ENCODE assay signal across 8 cellular contexts in genomic region chr16:695355-696089, GRCh38. TPM values are rescaled to one million over a fixed set of nuclear protein-coding genes. Genes with fewer than 3 reads are reported as not detected.
DNase-seq lines count a peak whose midpoint lies in the region; ATAC-seq and TF ChIP-seq lines count a peak whose summit lies in the region.

No MANE protein-coding gene starts in this region.

- TF ChIP-seq POLR2A in spleen (IDR thresholded peaks at IDR 0.05) (no peak), gastroesophageal sphincter (IDR thresholded peaks at IDR 0.05) (no peak)

- H3F3A ChIP-seq in DOHH2 (ENCODE audit: control insufficient read depth, insufficient read depth): peaks cover 7% of the 10 kb centered on the region

- no peaks in the 10 kb centered on the region for H3K9me2 ChIP-seq in DOHH2 (replicated peaks; ENCODE audit: control insufficient read depth, low read length)

- H3K4me3 Mint-ChIP-seq in activated CD4-positive, alpha-beta T cell treated with anti-CD3 and anti-CD28 coated beads, Interleukin-2, amount 10 ng/mL, durations not matched to agents 7 days and 5 days: peak overlapping the region; percentile 75

- TF ChIP-seq CTCF in DOHH2 (IDR thresholded peaks at IDR 0.05; ENCODE audit: low read depth, low read length, poor library complexity, severe bottlenecking): no peak
- TF ChIP-seq CTCF in epithelial cell of proximal tubule (conservative IDR thresholded peaks at IDR 0.05; ENCODE audit: low read depth, low read length): no peak
- TF ChIP-seq CTCF in spleen (IDR thresholded peaks at IDR 0.05 in 8 of 11, conservative IDR thresholded peaks at IDR 0.05 in 3 of 11): no peak
- TF ChIP-seq CTCF in gastroesophageal sphincter (IDR thresholded peaks at IDR 0.05): no peak

- H3K27me3 Mint-ChIP-seq in activated CD4-positive, alpha-beta T cell treated with anti-CD3 and anti-CD28 coated beads, Interleukin-2, amount 10 ng/mL, durations not matched to agents 7 days and 5 days: peaks cover 17% of the 10 kb centered on the region

- peak; percentile 85 to 93 for DNase-seq in NCI-H187 (lab: John Stamatoyannopoulos, UW)
- DNase-seq in activated CD4-positive, alpha-beta T cell treated with anti-CD3 and anti-CD28 coated beads, Interleukin-2, amount 10 ng/mL, durations not matched to agents 7 days and 5 days: peak; percentile 65
- DNase-seq in epithelial cell of proximal tubule (ENCODE audit: low read depth): no peak
- DNase-seq in spleen: peak; percentile 88
- DNase-seq in H4 (ENCODE audit: low spot score): no peak

- ATAC-seq in gastroesophageal sphincter: no peak
- ATAC-seq in HG02870 (IDR thresholded peaks at IDR 0.05; ENCODE audit: unreplicated experiment): no peak

- peak overlapping the region; percentile 87 for H3K27ac Mint-ChIP-seq in activated CD4-positive, alpha-beta T cell treated with anti-CD3 and anti-CD28 coated beads, Interleukin-2, amount 10 ng/mL, durations not matched to agents 7 days and 5 days

- no peaks in the 10 kb centered on the region for H3K9me3 ChIP-seq in DOHH2 (ENCODE audit: control insufficient read depth, insufficient read depth, low read length)
- no peaks in the 10 kb centered on the region for H3K9me3 ChIP-seq in spleen
- H3K9me3 ChIP-seq in gastroesophageal sphincter: no peaks in the 10 kb centered on the region

- 1 to 6% (median 3%) methylated on average over 18 to 71 of the region's 71 CpGs for WGBS in spleen, 5 donors
- no CpG with 5 or more reads among the region's 71 CpGs for WGBS in gastroesophageal sphincter (ENCODE audit: low coverage in 1 of 2), 2 donors

- H3K4me1 ChIP-seq in DOHH2 (ENCODE audit: control insufficient read depth, low read length) (peaks cover 22% of the 10 kb centered on the region), spleen (peaks cover 14 to 48% (median 37%) of the 10 kb centered on the region in 6 donors), gastroesophageal sphincter (peaks cover 0 to 40% (median 13%) of the 10 kb centered on the region in 3 donors)

- peaks cover 30% of the 10 kb centered on the region for H3K4me1 Mint-ChIP-seq in activated CD4-positive, alpha-beta T cell treated with anti-CD3 and anti-CD28 coated beads, Interleukin-2, amount 10 ng/mL, durations not matched to agents 7 days and 5 days

- H3K4me3 ChIP-seq in DOHH2 (ENCODE audit: low read length) (peak overlapping the region; percentile 80), epithelial cell of proximal tubule (ENCODE audit: low read depth, low read length) (peak overlapping the region; percentile 23), spleen (peak overlapping the region; percentile 25 to 72 (median 46)), gastroesophageal sphincter (peak overlapping the region in 1 of 2 donors; percentile 29)

- H3K4me2 ChIP-seq in DOHH2 (ENCODE audit: low read length): peak overlapping the region; percentile 97

- no peaks in the 10 kb centered on the region for H3K9me3 Mint-ChIP-seq in activated CD4-positive, alpha-beta T cell treated with anti-CD3 and anti-CD28 coated beads, Interleukin-2, amount 10 ng/mL, durations not matched to agents 7 days and 5 days

- H3K27me3 ChIP-seq in DOHH2 (ENCODE audit: control insufficient read depth, low read length) (peaks cover 26% of the 10 kb centered on the region), spleen (replicated peaks in 1 of 7) (peaks cover 6 to 90% (median 55%) of the 10 kb centered on the region in 7 donors), gastroesophageal sphincter (peaks cover 89% of the 10 kb centered on the region)

- H3K27ac ChIP-seq in DOHH2 (ENCODE audit: low read depth, low read length): no peak overlapping the region
- H3K27ac ChIP-seq in spleen: peak overlapping the region in 5 of 8 donors; percentile 5 to 73 (median 52)
- H3K27ac ChIP-seq in gastroesophageal sphincter: no peak overlapping the region

- no peak for TF ChIP-seq EP300 in gastroesophageal sphincter (IDR thresholded peaks at IDR 0.05)

- CTCF ChIA-PET in activated CD4-positive, alpha-beta T cell treated with anti-CD3 and anti-CD28 coated beads, Interleukin-2, amount 10 ng/mL, durations not matched to agents 7 days and 5 days (lab: Charles Lee): interaction anchor here (0.8 to 2.1 kb wide), 6 partner anchors 10 to 28 kb away, joined by 3 to 7 read pairs (median 4); partner anchors contain the start of gene METRN

- POLR2A ChIA-PET in activated CD4-positive, alpha-beta T cell treated with anti-CD3 and anti-CD28 coated beads, Interleukin-2, amount 10 ng/mL, durations not matched to agents 7 days and 5 days (lab: Charles Lee): interaction anchor here (0.5 to 1.0 kb wide), 2 partner anchors 26 to 311 kb away, joined by 3 read pairs; no protein-coding TSS in a partner anchor

- H3K36me3 ChIP-seq in DOHH2 (ENCODE audit: control insufficient read depth, low read length) (no peaks in the 10 kb centered on the region), spleen (no peaks in the 10 kb centered on the region), gastroesophageal sphincter (no peaks in the 10 kb centered on the region)

- H3K79me2 ChIP-seq in DOHH2 (ENCODE audit: control insufficient read depth, low read length): no peaks in the 10 kb centered on the region

- H3K36me3 Mint-ChIP-seq in activated CD4-positive, alpha-beta T cell treated with anti-CD3 and anti-CD28 coated beads, Interleukin-2, amount 10 ng/mL, durations not matched to agents 7 days and 5 days (ENCODE audit: low read depth): peaks cover 4% of the 10 kb centered on the region

- intact Hi-C loops in spleen (cut with DNase I; ENCODE audit: low total_unique reads): no loop called here

- H4K20me1 ChIP-seq in DOHH2 (ENCODE audit: control insufficient read depth, insufficient read depth, low read depth, low read length): no peaks in the 10 kb centered on the region

RNA-seq across cellular contexts. Expression of gene WDR24, which starts 5.3 kb away (rescaled TPM):
- total RNA-seq in activated CD4-positive, alpha-beta T cell treated with anti-CD3 and anti-CD28 coated beads, Interleukin-2, amount 10 ng/mL, durations not matched to agents 7 days and 5 days: 10 to 100 TPM; 19.3 to 20.0 TPM
- total RNA-seq in epithelial cell of proximal tubule (10.1 and 16.3 TPM in 2 replicates), spleen (10 to 100 TPM; 12.5 to 17.3 (median 15.5) TPM), gastroesophageal sphincter (10 to 100 TPM in 1 of 4 donors, 1 to 10 TPM in 3; 8.1 to 16.7 (median 9.6) TPM)
- 10 to 100 TPM in 1 of 3 donors, 1 to 10 TPM in 2; 6.5 to 11.4 (median 7.7) TPM for polyA plus RNA-seq in spleen
- 0.86 and 0.99 TPM in 2 replicates for total RNA-seq in H4 (2014; rRNA removed; shearing (Covaris generic))

RNA-seq across cellular contexts. Expression of gene FBXL16, which starts 10.1 kb away (rescaled TPM):
- 10 to 100 TPM; 12.7 to 14.3 TPM for total RNA-seq in activated CD4-positive, alpha-beta T cell treated with anti-CD3 and anti-CD28 coated beads, Interleukin-2, amount 10 ng/mL, durations not matched to agents 7 days and 5 days
- total RNA-seq in epithelial cell of proximal tubule (0.07 and 0.46 TPM in 2 replicates), spleen (1 to 10 TPM in 6 of 7 donors, under 1 TPM in 1; 0.98 to 2.6 (median 2.0) TPM), gastroesophageal sphincter (1 to 10 TPM in 1 of 4 donors, under 1 TPM in 3; 0.27 to 1.4 (median 0.35) TPM)
- 1 to 10 TPM in 2 of 3 donors, under 1 TPM in 1; 0.48 to 1.1 (median 1.0) TPM for polyA plus RNA-seq in spleen
- 1.0 and 2.2 TPM in 2 replicates for total RNA-seq in H4 (2014; rRNA removed; shearing (Covaris generic))

RNA-seq across cellular contexts. Expression of gene JMJD8, which starts 11.4 kb away (rescaled TPM):
- 10 to 100 TPM; 33.8 to 34.3 TPM for total RNA-seq in activated CD4-positive, alpha-beta T cell treated with anti-CD3 and anti-CD28 coated beads, Interleukin-2, amount 10 ng/mL, durations not matched to agents 7 days and 5 days
- total RNA-seq in epithelial cell of proximal tubule (65.6 and 98.0 TPM in 2 replicates), spleen (10 to 100 TPM; 29.2 to 58.7 (median 38.7) TPM), gastroesophageal sphincter (100 to 1,000 TPM in 1 of 4 donors, 10 to 100 TPM in 3; 70.2 to 109 (median 90.5) TPM)
- 10 to 100 TPM; 24.9 to 32.1 (median 27.2) TPM for polyA plus RNA-seq in spleen
- total RNA-seq in H4 (2014; rRNA removed; shearing (Covaris generic)): 11.3 and 18.1 TPM in 2 replicates

RNA-seq across cellular contexts. Expression of gene STUB1, which starts 15.3 kb away (rescaled TPM):
- total RNA-seq in activated CD4-positive, alpha-beta T cell treated with anti-CD3 and anti-CD28 coated beads, Interleukin-2, amount 10 ng/mL, durations not matched to agents 7 days and 5 days: 10 to 100 TPM; 68.7 to 69.7 TPM
- 158 and 202 TPM in 2 replicates for total RNA-seq in epithelial cell of proximal tubule
- total RNA-seq in spleen: 100 to 1,000 TPM in 1 of 7 donors, 10 to 100 TPM in 6; 68.9 to 101 (median 79.3) TPM
- polyA plus RNA-seq in spleen: 100 to 1,000 TPM; 102 to 160 (median 107) TPM
- 100 to 1,000 TPM; 161 to 212 (median 179) TPM for total RNA-seq in gastroesophageal sphincter
- 102 and 123 TPM in 2 replicates for total RNA-seq in H4 (2014; rRNA removed; shearing (Covaris generic))

RNA-seq across cellular contexts. Expression of gene METRN, which starts 19.4 kb away (rescaled TPM):
- total RNA-seq in activated CD4-positive, alpha-beta T cell treated with anti-CD3 and anti-CD28 coated beads, Interleukin-2, amount 10 ng/mL, durations not matched to agents 7 days and 5 days: 1 to 10 TPM; 2.5 to 3.0 TPM
- total RNA-seq in epithelial cell of proximal tubule: 154 and 183 TPM in 2 replicates
- 10 to 100 TPM in 5 of 7 donors, 1 to 10 TPM in 2; 7.2 to 20.2 (median 12.8) TPM for total RNA-seq in spleen
- polyA plus RNA-seq in spleen: 10 to 100 TPM; 15.6 to 31.9 (median 30.4) TPM
- total RNA-seq in gastroesophageal sphincter: 10 to 100 TPM; 22.6 to 77.7 (median 63.8) TPM
- 21.4 and 58.1 TPM in 2 replicates for total RNA-seq in H4 (2014; rRNA removed; shearing (Covaris generic))

Comparison
In these comparisons a context has a peak if more than half of its experiments do, and no peak if none do; other contexts are left out.
1. H3K27ac ChIP-seq: peak in spleen (5 of 8); none in DOHH2 (single experiment) and gastroesophageal sphincter (0 of 4).
2. DNase-seq: peak in NCI-H187 (2 of 2), activated CD4-positive, alpha-beta T cell treated with anti-CD3 and anti-CD28 coated beads, Interleukin-2, amount 10 ng/mL, durations not matched to agents 7 days and 5 days (single experiment) and spleen (single experiment); none in epithelial cell of proximal tubule (single experiment) and H4 (single experiment).